ENCODE assay signal across 1 cellular context in genomic region chr11:70082829-70083228, GRCh38.
TF ChIP-seq lines count a peak whose summit lies in the region.

No MANE protein-coding gene starts in this region.

TF ChIP-seq in HepG2, 621 proteins besides CTCF, POLR2A, EP300 and RAD21 (continued from another document):
- TF ChIP-seq, protein P1, sequence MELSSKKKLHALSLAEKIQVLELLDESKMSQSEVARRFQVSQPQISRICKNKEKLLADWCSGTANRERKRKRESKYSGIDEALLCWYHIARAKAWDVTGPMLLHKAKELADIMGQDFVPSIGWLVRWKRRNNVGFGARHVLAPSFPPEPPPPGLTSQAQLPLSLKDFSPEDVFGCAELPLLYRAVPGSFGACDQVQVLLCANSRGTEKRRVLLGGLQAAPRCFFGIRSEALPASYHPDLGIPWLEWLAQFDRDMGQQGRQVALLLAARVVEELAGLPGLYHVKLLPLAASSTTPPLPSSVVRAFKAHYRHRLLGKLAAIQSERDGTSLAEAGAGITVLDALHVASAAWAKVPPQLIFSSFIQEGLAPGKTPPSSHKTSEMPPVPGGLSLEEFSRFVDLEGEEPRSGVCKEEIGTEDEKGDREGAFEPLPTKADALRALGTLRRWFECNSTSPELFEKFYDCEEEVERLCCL (CRISPR knock-in tag; IDR thresholded peaks at IDR 0.05; ENCODE audit: borderline replicate concordance) = no peak
- TF ChIP-seq PATZ1 (CRISPR knock-in tag; IDR thresholded peaks at IDR 0.05) = no peak
- TF ChIP-seq TEAD3 (CRISPR knock-in tag; optimal IDR thresholded peaks at IDR 0.05; ENCODE audit: borderline replicate concordance) = no peak
- no peak for TF ChIP-seq MLLT10 (CRISPR knock-in tag; IDR thresholded peaks at IDR 0.05)
- TF ChIP-seq ZNF207 (IDR thresholded peaks at IDR 0.05; ENCODE audit: borderline replicate concordance) = no peak
- TF ChIP-seq BRD4 (CRISPR knock-in tag; IDR thresholded peaks at IDR 0.05) = no peak
